Comparison of ENCODE assay signal across 1 cellular context in the genomic region with DNA sequence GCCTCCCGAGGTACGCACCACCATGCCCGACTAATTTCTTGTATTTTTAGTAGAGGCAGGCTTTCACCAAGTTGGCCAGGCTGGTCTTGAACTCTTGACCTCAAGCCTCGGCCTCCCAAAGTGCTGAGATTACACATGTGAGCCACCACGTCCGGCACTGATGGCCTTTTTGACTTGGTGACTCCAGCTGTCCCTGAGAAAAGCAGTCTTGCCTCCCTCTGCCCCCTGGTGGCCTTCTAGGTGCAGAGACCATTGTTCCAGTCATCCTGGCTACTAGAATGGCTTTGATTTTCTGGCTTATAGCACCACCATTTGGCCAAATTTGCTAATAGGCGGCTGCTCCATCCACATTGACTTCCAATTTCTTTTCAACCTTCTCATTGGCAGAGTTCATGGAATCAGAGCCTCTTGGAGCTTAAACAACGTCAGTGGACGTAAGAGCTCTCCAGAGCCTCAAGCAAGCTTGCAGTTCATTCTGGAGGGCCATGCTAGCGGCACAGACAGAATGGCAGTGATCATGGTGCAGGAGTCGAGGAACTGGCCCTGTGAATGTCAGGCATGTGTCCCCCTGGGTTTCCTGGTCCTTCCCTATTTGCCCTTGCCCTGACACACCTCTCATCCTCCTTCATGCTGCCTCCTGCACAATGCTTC.
TF ChIP-seq lines count a peak whose summit lies in the region.

No MANE protein-coding gene starts in this region.

TF ChIP-seq in endothelial cell of umbilical vein, 7 proteins besides CTCF, POLR2A, EP300 and RAD21:
- TF ChIP-seq MYC (IDR thresholded peaks at IDR 0.05; ENCODE audit: low read depth, low read length), result no peak
- TF ChIP-seq, protein P1, sequence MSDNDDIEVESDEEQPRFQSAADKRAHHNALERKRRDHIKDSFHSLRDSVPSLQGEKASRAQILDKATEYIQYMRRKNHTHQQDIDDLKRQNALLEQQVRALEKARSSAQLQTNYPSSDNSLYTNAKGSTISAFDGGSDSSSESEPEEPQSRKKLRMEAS (IDR thresholded peaks at IDR 0.05; ENCODE audit: insufficient read depth, insufficient read length), result no peak
- TF ChIP-seq JUN (IDR thresholded peaks at IDR 0.05; ENCODE audit: borderline replicate concordance, insufficient read depth, insufficient read length, low read depth), result no peak
- TF ChIP-seq EZH2 (IDR thresholded peaks at IDR 0.05; ENCODE audit: borderline replicate concordance, low read depth, low read length, severe bottlenecking), result no peak
- TF ChIP-seq GATA2 (IDR thresholded peaks at IDR 0.05; ENCODE audit: insufficient read depth, insufficient read length, low read depth, low read length), result no peak
- TF ChIP-seq POLR2AphosphoS5 (IDR thresholded peaks at IDR 0.05; ENCODE audit: insufficient read depth, low read depth, low read length), result no peak
- no peak for TF ChIP-seq FOS (IDR thresholded peaks at IDR 0.05; ENCODE audit: borderline replicate concordance, insufficient read depth, low read length)
TF ChIP-seq in endothelial cell of umbilical vein: peak in this region for 0.
